Comparison of ENCODE assay signal across 31 cellular contexts in genomic region chr13:101726681-101727080, GRCh38.
"Had no signal": no experiment of that assay in that cellular context is flagged by ENCODE, and none has a peak within 500 bp of the region (broad histone marks: within the 10 kb centered on the region; RNA-seq: fewer than 3 reads in every experiment).

No MANE protein-coding gene starts in this region.

- H3K4me3 ChIP-seq: colonic mucosa, MG63, PC-9, SK-N-MC had no signal

- H3K36me3 Mint-ChIP-seq: activated CD4-positive, alpha-beta memory T cell treated with anti-CD3 and anti-CD28 coated beads for 36 hours; activated naive CD8-positive, alpha-beta T cell; T-cell had no signal

- H3K9me3 Mint-ChIP-seq: activated CD4-positive, alpha-beta memory T cell treated with anti-CD3 and anti-CD28 coated beads for 36 hours; activated CD4-positive, alpha-beta T cell treated with anti-CD3 and anti-CD28 coated beads, Interleukin-2, amount 10 ng/mL, durations not matched to agents 7 days and 5 days; activated naive CD4-positive, alpha-beta T cell treated with anti-CD3 and anti-CD28 coated beads for 36 hours; activated T-helper 17 cell treated with anti-CD3 and anti-CD28 coated beads, Interleukin-2, amount 50 U/mL, for 72 hours; T-cell had no signal

- H3K27me3 ChIP-seq: brain microvascular endothelial cell, colonic mucosa, MG63 had no signal

- H3K4me2 ChIP-seq: PC-9 had no signal

- H3K36me3 ChIP-seq: colonic mucosa, MG63 had no signal

- H2AFZ ChIP-seq: PC-9 had no signal

- ATAC-seq: activated T-helper 17 cell treated with anti-CD3 and anti-CD28 coated beads, Interleukin-2, amount 50 U/mL, for 72 hours; T-cell had no signal

- H3K27me3 Mint-ChIP-seq: activated CD4-positive, alpha-beta T cell treated with anti-CD3 and anti-CD28 coated beads, Interleukin-2, amount 10 ng/mL, durations not matched to agents 7 days and 5 days; activated T-helper 17 cell treated with anti-CD3 and anti-CD28 coated beads, Interleukin-2, amount 50 U/mL, for 72 hours had no signal

- H3K9me3 ChIP-seq: colonic mucosa, MG63 had no signal

- H3K4me1 ChIP-seq: colonic mucosa had no signal

- H3K27ac ChIP-seq: brain microvascular endothelial cell, colonic mucosa, PC-9, SK-N-MC, VCaP had no signal

- H3K4me1 Mint-ChIP-seq: activated CD4-positive, alpha-beta T cell treated with anti-CD3 and anti-CD28 coated beads, Interleukin-2, amount 10 ng/mL, durations not matched to agents 7 days and 5 days; activated T-helper 17 cell treated with anti-CD3 and anti-CD28 coated beads, Interleukin-2, amount 50 U/mL, for 72 hours had no signal

- H3K4me3 Mint-ChIP-seq: activated CD4-positive, alpha-beta memory T cell treated with anti-CD3 and anti-CD28 coated beads for 36 hours; activated CD4-positive, alpha-beta T cell treated with anti-CD3 and anti-CD28 coated beads, Interleukin-2, amount 10 ng/mL, durations not matched to agents 7 days and 5 days; activated naive CD4-positive, alpha-beta T cell treated with anti-CD3 and anti-CD28 coated beads for 36 hours; activated naive CD8-positive, alpha-beta T cell; activated T-helper 17 cell treated with anti-CD3 and anti-CD28 coated beads, Interleukin-2, amount 50 U/mL, for 72 hours; T-cell had no signal

- DNase-seq: activated CD4-positive, alpha-beta memory T cell treated with anti-CD3 and anti-CD28 coated beads for 36 hours; activated CD4-positive, alpha-beta T cell treated with anti-CD3 and anti-CD28 coated beads, Interleukin-2, amount 10 ng/mL, durations not matched to agents 7 days and 5 days; activated CD4-positive, CD25-positive, alpha-beta regulatory T cell; activated gamma-delta T cell; activated naive CD4-positive, alpha-beta T cell treated with anti-CD3 and anti-CD28 coated beads for 36 hours; activated T-cell treated with anti-CD3 and anti-CD28 coated beads for 4 hours; activated T-cell treated with anti-CD3 and anti-CD28 coated beads, Interleukin-2, amount 50 U/mL, for 48 hours; brain microvascular endothelial cell; cerebellar nuclear complex; colonic mucosa; MG63; MV-4-11; NCI-H1092 treated with DMSO at 0.1 percent for 48 hours; NCI-H1417 treated with DMSO at 0.1 percent for 48 hours; NCI-H1694; NCI-H2029; NCI-H2107; NCI-H2171 treated with DMSO at 0.1 percent for 48 hours; NCI-H226; NCI-H526; NCI-H82; NK-92 treated with Interleukin-12 subunit alpha and Interleukin-12 subunit beta, amount 100 ng/mL, for 24 hours; PC-9; SIG-M5; T-cell; T-helper 2 cell; T1000 had no signal

- H3K27ac Mint-ChIP-seq: activated CD4-positive, alpha-beta memory T cell treated with anti-CD3 and anti-CD28 coated beads for 36 hours; activated CD4-positive, alpha-beta T cell treated with anti-CD3 and anti-CD28 coated beads, Interleukin-2, amount 10 ng/mL, durations not matched to agents 7 days and 5 days; activated naive CD4-positive, alpha-beta T cell treated with anti-CD3 and anti-CD28 coated beads for 36 hours; activated naive CD8-positive, alpha-beta T cell; activated T-helper 17 cell treated with anti-CD3 and anti-CD28 coated beads, Interleukin-2, amount 50 U/mL, for 72 hours; T-cell had no signal
